In genomic region chr11:124920870-124921609, GRCh38 we compare ENCODE assay signal across 8 cellular contexts. TPM values are rescaled to one million over a fixed set of nuclear protein-coding genes. Genes with fewer than 3 reads are reported as not detected.
A peak's percentile ranks its signal among the peaks of the same experiment; 100 is the strongest.
DNase-seq lines count a peak whose midpoint lies in the region; ATAC-seq and TF ChIP-seq lines count a peak whose summit lies in the region.

No MANE protein-coding gene starts in this region.

- no peaks in the 10 kb centered on the region for H3K36me3 Mint-ChIP-seq in chondrocyte (ENCODE audit: low read depth)

- DNase-seq in CD1c-positive myeloid dendritic cell (ENCODE audit: extremely low spot score) (peak; percentile 75), chondrocyte (ENCODE audit: low spot score) (no peak), kidney glomerular epithelial cell (lab: John Stamatoyannopoulos, UW) (peak; percentile 15), ACHN (no peak), NCI-H510A (lab: John Stamatoyannopoulos, UW) (no peak)
- DNase-seq in stimulated activated CD4-positive, alpha-beta T cell treated with anti-CD3 and anti-CD28 coated beads, Interleukin-1b, Interleukin-23, amount 100 ng/mL, for 48 hours: peak; percentile 75

- peaks cover 7% of the 10 kb centered on the region for H3K4me1 Mint-ChIP-seq in chondrocyte (ENCODE audit: low read depth)

- H3K4me3 Mint-ChIP-seq in chondrocyte (ENCODE audit: unreplicated experiment): peak overlapping the region; percentile 66

- H3K9me3 Mint-ChIP-seq in chondrocyte (ENCODE audit: low read depth): no peaks in the 10 kb centered on the region

- no peaks in the 10 kb centered on the region for H3K27me3 Mint-ChIP-seq in chondrocyte (ENCODE audit: low read depth)

- peak; percentile 54 for ATAC-seq in HG03135 (IDR thresholded peaks at IDR 0.05; ENCODE audit: unreplicated experiment)
- ATAC-seq in activated CD4-positive, CD25-positive, alpha-beta regulatory T cell treated with anti-CD3 and anti-CD28 coated beads, Interleukin-2, amount 50 U/mL, for 24 hours: peak; percentile 76 to 77

- peak; percentile 34 for TF ChIP-seq CTCF in chondrocyte (IDR thresholded peaks at IDR 0.05)

- in situ Hi-C loops in ACHN (cut with HindIII; ENCODE audit: low pct_ligation_motif_present, low pct_unique_long_range_greater_than_20kb, low sequenced_read_pairs): no loop called here

- H3K27ac Mint-ChIP-seq in chondrocyte (ENCODE audit: unreplicated experiment): peak overlapping the region; percentile 50

RNA-seq across cellular contexts. Expression of gene HEPN1, which starts 2.0 kb away (rescaled TPM):
- not detected in 3 replicates for total RNA-seq in chondrocyte

RNA-seq across cellular contexts. Expression of gene HEPACAM, which starts 14.8 kb away (rescaled TPM):
- total RNA-seq in chondrocyte: not detected in 3 replicates

RNA-seq across cellular contexts. Expression of gene ROBO4, which starts 23.4 kb away (rescaled TPM):
- total RNA-seq in chondrocyte: not detected in 3 replicates

RNA-seq across cellular contexts. Expression of gene CCDC15, which starts 33.0 kb away (rescaled TPM):
- total RNA-seq in chondrocyte: 0.90 to 3.6 TPM (median 1.2 TPM) in 3 replicates

RNA-seq across cellular contexts. Expression of gene ROBO3, which starts 55.8 kb away (rescaled TPM):
- total RNA-seq in chondrocyte: 4.9 to 12.0 TPM (median 10.9 TPM) in 3 replicates

Comparison
In these comparisons a context has a peak if more than half of its experiments do, and no peak if none do; other contexts are left out.
1. DNase-seq: peak in CD1c-positive myeloid dendritic cell (single experiment), kidney glomerular epithelial cell (single experiment) and stimulated activated CD4-positive, alpha-beta T cell treated with anti-CD3 and anti-CD28 coated beads, Interleukin-1b, Interleukin-23, amount 100 ng/mL, for 48 hours (single experiment); none in chondrocyte (single experiment), ACHN (single experiment) and NCI-H510A (single experiment).